Comparison of ENCODE assay signal across 8 cellular contexts in genomic region chr10:101161494-101162299, GRCh38. TPM values are rescaled to one million over a fixed set of nuclear protein-coding genes. Genes with fewer than 3 reads are reported as not detected.
DNase-seq lines count a peak whose midpoint lies in the region; ATAC-seq, FAIRE-seq and TF ChIP-seq lines count a peak whose summit lies in the region.

No MANE protein-coding gene starts in this region.

- intact Hi-C loops in pancreas (cut with DNase I), result no loop called here

- WGBS in pancreas, 2 donors, result 2 to 3% methylated on average over 20 of the region's 20 CpGs

- ATAC-seq in pancreas (peak; percentile 93 to 100 (median 98)), thoracic aorta (ENCODE audit: insufficient number of reproducible peaks, low FRiP score, low read depth) (peak; percentile 64), GM21786 (IDR thresholded peaks at IDR 0.05; ENCODE audit: unreplicated experiment) (no peak)

- H3K27me3 ChIP-seq in pancreas (peaks cover 0 to 12% (median 0%) of the 10 kb centered on the region in 4 donors), thoracic aorta (replicated peaks; ENCODE audit: insufficient read depth) (peaks cover 7% of the 10 kb centered on the region)

- DNase-seq in EH (ENCODE audit: low read depth) (peak; percentile 79), SK-MEL-5 (ENCODE audit: low read depth, low spot score) (peak; percentile 80), glomerular endothelial cell (ENCODE audit: extremely low read depth, low read depth, low spot score) (peak; percentile 36), pancreas (peak; percentile 44 to 77 (median 72)), thoracic aorta (ENCODE audit: low spot score) (peak; percentile 15)
- DNase-seq in activated naive CD4-positive, alpha-beta T cell (lab: John Stamatoyannopoulos, UW), result peak; percentile 25 to 59 (median 34)

- TF ChIP-seq CTCF in LNCAP (IDR thresholded peaks at IDR 0.05), result peak; percentile 69
- TF ChIP-seq CTCF in pancreas (IDR thresholded peaks at IDR 0.05), result peak; percentile 91 to 99 (median 96)
- peak; percentile 97 for TF ChIP-seq CTCF in thoracic aorta (IDR thresholded peaks at IDR 0.05)

- H3K4me1 ChIP-seq in pancreas, result no peaks in the 10 kb centered on the region
- peaks cover 0 to 3% of the 10 kb centered on the region in 2 donors for H3K4me1 ChIP-seq in thoracic aorta (ENCODE audit: control insufficient read depth in 1 of 2, low read depth in 2 of 2)

- no peaks in the 10 kb centered on the region for H3K9me3 ChIP-seq in pancreas
- no peaks in the 10 kb centered on the region for H3K9me3 ChIP-seq in thoracic aorta

- no peaks in the 10 kb centered on the region for H3K36me3 ChIP-seq in pancreas
- no peaks in the 10 kb centered on the region for H3K36me3 ChIP-seq in thoracic aorta

- H3K4me3 ChIP-seq in pancreas (peak overlapping the region in 1 of 4 donors; percentile 17), thoracic aorta (peak overlapping the region; percentile 58)

- H3K27ac ChIP-seq in pancreas (no peak overlapping the region), thoracic aorta (no peak overlapping the region)

- in situ Hi-C loops in SK-MEL-5 (cut with HindIII; ENCODE audit: low pct_unique_long_range_greater_than_20kb, low sequenced_read_pairs), result no loop called here

- FAIRE-seq in pancreas (lab: Jason Lieb, UNC), result no peak

RNA-seq across cellular contexts. Expression of gene TLX1, which starts 30.6 kb away (rescaled TPM):
- total RNA-seq in SK-MEL-5 (2014; rRNA removed; shearing (Covaris generic)), result not detected in 2 replicates
- polyA plus RNA-seq in SK-MEL-5 (2015; cell fraction: cytosol; rRNA removed), result not detected in 2 replicates
- not detected in 2 replicates for polyA plus RNA-seq in SK-MEL-5 (2015; cell fraction: nucleus; rRNA removed)
- total RNA-seq in glomerular endothelial cell, result not detected in 2 replicates
- not detected for total RNA-seq in pancreas
- polyA plus RNA-seq in pancreas, result under 1 TPM; 0.11 to 0.19 TPM
- total RNA-seq in thoracic aorta, result not detected

Comparison
In these comparisons a context has a peak if more than half of its experiments do, and no peak if none do; other contexts are left out.
1. DNase-seq: peak in every context shown above with its lines; median percentile 80 in SK-MEL-5; 79 in EH; 72 in pancreas; 36 in glomerular endothelial cell; 34 in activated naive CD4-positive, alpha-beta T cell; 15 in thoracic aorta.